Comparison of ENCODE assay signal across 8 cellular contexts in the genomic region with DNA sequence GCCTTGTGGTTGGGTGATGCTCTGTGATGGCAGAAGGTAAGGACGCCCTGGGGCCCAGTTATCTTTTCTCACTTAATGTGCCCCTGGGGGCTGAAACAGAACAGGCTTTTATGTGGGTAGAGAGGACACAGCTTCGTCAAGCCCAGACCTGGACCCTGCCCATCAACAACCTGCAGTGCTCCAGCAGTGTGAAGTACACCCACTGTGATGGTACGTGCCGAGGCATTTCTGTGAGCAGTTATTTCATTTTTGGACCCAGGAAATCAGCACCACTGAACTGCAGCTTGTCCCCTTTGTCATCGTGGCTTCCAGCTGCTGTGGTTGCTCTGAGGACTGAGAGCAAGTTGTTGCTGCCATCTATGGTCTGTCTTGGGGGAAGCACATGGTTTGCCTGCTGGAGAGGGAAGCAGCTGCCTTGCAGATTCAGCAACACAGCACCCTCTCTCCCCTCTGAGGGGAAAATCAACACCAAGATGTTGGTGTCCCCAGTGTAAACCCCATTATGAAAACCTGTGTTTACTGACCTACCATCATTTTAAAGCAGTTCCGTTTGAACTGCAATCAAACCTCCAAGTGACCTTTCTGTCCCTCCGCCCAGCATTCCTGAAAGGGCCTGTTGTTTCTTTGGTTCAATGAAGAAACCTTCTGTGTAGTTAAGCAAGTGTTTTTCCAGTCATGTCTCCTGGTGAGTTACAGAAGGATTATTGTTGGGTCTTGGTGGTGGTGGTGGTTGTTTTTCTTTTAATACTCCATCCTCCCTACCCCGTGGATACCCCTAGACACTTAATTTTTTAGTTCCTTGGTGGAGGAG.
DNase-seq lines count a peak whose midpoint lies in the region; ATAC-seq and TF ChIP-seq lines count a peak whose summit lies in the region.

No MANE protein-coding gene starts in this region.

- H3K79me2 ChIP-seq in OCI-LY7 (ENCODE audit: insufficient read depth, low read depth, low read length) (peaks cover 16% of the 10 kb centered on the region; the same call in 1 of the 2 replicates), fibroblast of lung (ENCODE audit: control insufficient read depth, insufficient read depth, low read length) (no peaks in the 10 kb centered on the region), neural cell (replicated peaks; ENCODE audit: insufficient read depth, low read length) (no peaks in the 10 kb centered on the region)

- H3K4me3 ChIP-seq in OCI-LY7 (ENCODE audit: low read depth, low read length, poor library complexity, severe bottlenecking) (peak overlapping the region; percentile 44), fibroblast of lung (replicated peaks in 1 of 4; ENCODE audit: control extremely low read depth in 1 of 4, insufficient read depth in 1 of 4, low read depth in 3 of 4, low read length in 4 of 4) (no peak overlapping the region), neural cell (ENCODE audit: low read length) (peak overlapping the region; percentile 14)

- BruUV-seq in OCI-LY7 (replicated peaks; lab: Mats Ljungman, UMichigan), result no TSS peak

- DNase-seq in DMS79 (lab: John Stamatoyannopoulos, UW) (peak; percentile 79), KBM-7 (peak; percentile 81), OCI-LY7 (ENCODE audit: low spot score) (peak; percentile 97), fibroblast of lung (ENCODE audit: low read depth in 2 of 2) (peak; percentile 77 to 89), substantia nigra (lab: John Stamatoyannopoulos, UW) (peak; percentile 14 to 91 (median 77))
- DNase-seq in activated T-cell treated with anti-CD3 and anti-CD28 coated beads, Interleukin-2, amount 50 U/mL, for 24 hours, result peak; percentile 70

- POLR2A ChIA-PET in OCI-LY7 (lab: Charles Lee), result interaction anchor here (0.6 to 3.9 kb wide), 31 partner anchors 12 to 1423 kb away, joined by 3 to 26 read pairs (median 5); partner anchors contain the start of gene MGAT5

- no peaks in the 10 kb centered on the region for H3K27me3 Mint-ChIP-seq in activated T-cell treated with anti-CD3 and anti-CD28 coated beads, Interleukin-2, amount 50 U/mL, for 24 hours

- intact Hi-C loops in OCI-LY7 (cut with micrococcal nuclease; ENCODE audit: unreplicated experiment), result loop anchor here (1.0 to 2.0 kb wide), 6 partner anchors 137 to 526 kb away; no protein-coding TSS in a partner anchor

- H3K4me3 Mint-ChIP-seq in activated T-cell treated with anti-CD3 and anti-CD28 coated beads, Interleukin-2, amount 50 U/mL, for 24 hours, result no peak overlapping the region

- peak; percentile 99 for TF ChIP-seq RAD21 in neural cell (conservative IDR thresholded peaks at IDR 0.05)

- no peaks in the 10 kb centered on the region for H3K9me3 Mint-ChIP-seq in activated T-cell treated with anti-CD3 and anti-CD28 coated beads, Interleukin-2, amount 50 U/mL, for 24 hours

- H3K36me3 ChIP-seq in OCI-LY7 (ENCODE audit: insufficient read depth, low read length) (peaks cover 43% of the 10 kb centered on the region), fibroblast of lung (ENCODE audit: control insufficient read depth, insufficient read depth, low read length) (no peaks in the 10 kb centered on the region), neural cell (ENCODE audit: insufficient read depth, low read length) (no peaks in the 10 kb centered on the region)

- in situ Hi-C loops in KBM-7 (cut with MboI; ENCODE audit: low pct_unique_long_range_greater_than_20kb, low sequenced_read_pairs), result loop anchor here (25.0 kb wide), 1 partner anchor 175 kb away; no protein-coding TSS in a partner anchor

- H3K27ac ChIP-seq in OCI-LY7 (ENCODE audit: low read depth, low read length, poor library complexity, severe bottlenecking) (peak overlapping the region; percentile 99), fibroblast of lung (ENCODE audit: insufficient read depth, low read length) (peak overlapping the region; percentile 43), neural cell (ENCODE audit: low read length) (peak overlapping the region; percentile 51), substantia nigra (ENCODE audit: low read depth, low read length, poor library complexity, severe bottlenecking) (peak overlapping the region; percentile 88)

- peak; percentile 42 for TF ChIP-seq EP300 in neural cell (conservative IDR thresholded peaks at IDR 0.05; ENCODE audit: poor library complexity, severe bottlenecking)

- peaks cover 50% of the 10 kb centered on the region for H3K4me1 Mint-ChIP-seq in activated T-cell treated with anti-CD3 and anti-CD28 coated beads, Interleukin-2, amount 50 U/mL, for 24 hours (ENCODE audit: low read depth)

- H4K20me1 ChIP-seq in OCI-LY7 (ENCODE audit: insufficient read depth, low read length) (no peaks in the 10 kb centered on the region), fibroblast of lung (ENCODE audit: control insufficient read depth, extremely low read depth, insufficient read depth, low read length) (no peaks in the 10 kb centered on the region), neural cell (ENCODE audit: insufficient read depth) (no peaks in the 10 kb centered on the region)

- ATAC-seq in GM21619 (IDR thresholded peaks at IDR 0.05; ENCODE audit: unreplicated experiment), result peak; percentile 98

- H3K9ac ChIP-seq in fibroblast of lung (ENCODE audit: insufficient read depth, low read length), result no peak overlapping the region
- H3K9ac ChIP-seq in neural cell (ENCODE audit: low read length), result peak overlapping the region; percentile 52

- H3K9me3 ChIP-seq in OCI-LY7 (ENCODE audit: low read length), result no peaks in the 10 kb centered on the region
- H3K9me3 ChIP-seq in fibroblast of lung (ENCODE audit: control insufficient read depth, insufficient read depth, low read depth, low read length), result no peaks in the 10 kb centered on the region
- H3K9me3 ChIP-seq in neural cell (ENCODE audit: low read length), result no peaks in the 10 kb centered on the region

- H3K4me1 ChIP-seq in OCI-LY7 (ENCODE audit: insufficient read depth, low read length, poor library complexity, severe bottlenecking), result peaks cover 71% of the 10 kb centered on the region
- peaks cover 51% of the 10 kb centered on the region for H3K4me1 ChIP-seq in fibroblast of lung (ENCODE audit: control insufficient read depth, extremely low read depth, insufficient read depth, low read length)

- peak overlapping the region; percentile 81 for H3K4me2 ChIP-seq in OCI-LY7 (ENCODE audit: low read length)
- peak overlapping the region; percentile 16 for H3K4me2 ChIP-seq in fibroblast of lung (ENCODE audit: extremely low read depth, insufficient read depth, low read length)
- no peak overlapping the region for H3K4me2 ChIP-seq in neural cell (ENCODE audit: low read length)

- H3K27me3 ChIP-seq in fibroblast of lung (ENCODE audit: control insufficient read depth, insufficient read depth, low read length), result no peaks in the 10 kb centered on the region
- no peaks in the 10 kb centered on the region for H3K27me3 ChIP-seq in neural cell (ENCODE audit: insufficient read depth, low read depth, low read length)

- H3K36me3 Mint-ChIP-seq in activated T-cell treated with anti-CD3 and anti-CD28 coated beads, Interleukin-2, amount 50 U/mL, for 24 hours (ENCODE audit: low read depth), result peaks cover 50% of the 10 kb centered on the region

- H2AFZ ChIP-seq in OCI-LY7 (ENCODE audit: low read length) (peak overlapping the region; percentile 39; the same call in 1 of the 2 replicates), fibroblast of lung (ENCODE audit: low read length) (no peak overlapping the region), neural cell (ENCODE audit: low read depth, low read length) (peak overlapping the region; percentile 17)

- peak overlapping the region; percentile 52 for H3K27ac Mint-ChIP-seq in activated T-cell treated with anti-CD3 and anti-CD28 coated beads, Interleukin-2, amount 50 U/mL, for 24 hours

- H3K9me2 ChIP-seq in OCI-LY7 (ENCODE audit: insufficient read depth, low read length), result no peaks in the 10 kb centered on the region
- H3K9me2 ChIP-seq in neural cell (ENCODE audit: insufficient read depth, low read length), result no peaks in the 10 kb centered on the region

- no peaks in the 10 kb centered on the region for H3F3A ChIP-seq in neural cell (ENCODE audit: insufficient read depth, low read length, poor library complexity, severe bottlenecking)

- CTCF ChIA-PET in OCI-LY7 (lab: Charles Lee; ENCODE audit: unreplicated experiment), result interaction anchor here (0.5 to 2.9 kb wide), 24 partner anchors 13 to 1753 kb away, joined by 3 to 44 read pairs (median 4); no protein-coding TSS in a partner anchor

- TF ChIP-seq CTCF in OCI-LY7 (conservative IDR thresholded peaks at IDR 0.05; ENCODE audit: low read length) (peak; percentile 95), fibroblast of lung (conservative IDR thresholded peaks at IDR 0.05 in 1 of 2, IDR thresholded peaks at IDR 0.05 in 1 of 2; ENCODE audit: low read depth in 1 of 2, low read length in 2 of 2) (peak; percentile 81 to 90), neural cell (IDR thresholded peaks at IDR 0.05; ENCODE audit: poor library complexity, severe bottlenecking) (peak; percentile 96)

TF ChIP-seq in neural cell, 6 proteins besides CTCF, POLR2A, EP300 and RAD21 (continues in another document):
- TF ChIP-seq MXI1 (conservative IDR thresholded peaks at IDR 0.05; ENCODE audit: poor library complexity, severe bottlenecking), result peak; percentile 33
- TF ChIP-seq SMC3 (conservative IDR thresholded peaks at IDR 0.05; ENCODE audit: poor library complexity), result peak; percentile 97
- no peak for TF ChIP-seq EZH2 (IDR thresholded peaks at IDR 0.05; ENCODE audit: borderline replicate concordance, insufficient read depth, low read length, poor library complexity, severe bottlenecking)

Comparison
In these comparisons a context has a peak if more than half of its experiments do, and no peak if none do; other contexts are left out.
1. H3K27ac ChIP-seq: peak in every context shown above with its lines; median percentile 99 in OCI-LY7; 88 in substantia nigra; 51 in neural cell; 43 in fibroblast of lung.
2. H3K4me3 ChIP-seq: peak in OCI-LY7 (single experiment) and neural cell (single experiment); none in fibroblast of lung (0 of 4).
3. Peak in every context shown above with its lines, with median percentiles within 50 percentile points of each other: DNase-seq and CTCF ChIP-seq.